Comparison of ENCODE assay signal across 8 cellular contexts in genomic region chr4:9000505-9001001, GRCh38.
DNase-seq lines count a peak whose midpoint lies in the region; ATAC-seq, FAIRE-seq and TF ChIP-seq lines count a peak whose summit lies in the region.
"Not testable (repeated sequence)": the region's sequence is repeated elsewhere in the genome, so short reads cannot be mapped to it uniquely, and the experiment has no call there.

No MANE protein-coding gene starts in this region.

- not testable (repeated sequence) for H3K36me3 Mint-ChIP-seq in CD4-positive, alpha-beta T cell (ENCODE audit: low read depth); chondrocyte (ENCODE audit: low read depth); stimulated activated effector memory CD8-positive, alpha-beta T cell treated with anti-CD3 and anti-CD28 coated beads, Interleukin-12 subunit alpha, Interleukin-12 subunit beta, amount 100 ng/mL, for 72 hours

- POLR2A ChIA-PET in CD4-positive, alpha-beta T cell (lab: Charles Lee): not testable (repeated sequence)

- CTCF ChIA-PET in CD4-positive, alpha-beta T cell (lab: Charles Lee): interaction anchor here (0.6 kb wide), 1 partner anchor 541 kb away, joined by 4 read pairs; no protein-coding TSS in a partner anchor

- FAIRE-seq in pancreas (lab: Jason Lieb, UNC): not testable (repeated sequence)

- H3K27ac ChIP-seq in CD4-positive, alpha-beta T cell (ENCODE audit: low read depth, low read length); pancreas: not testable (repeated sequence)

- H3K4me1 ChIP-seq in pancreas: not testable (repeated sequence)

- H3K4me1 Mint-ChIP-seq in CD4-positive, alpha-beta T cell (ENCODE audit: low read depth); chondrocyte (ENCODE audit: low read depth); stimulated activated effector memory CD8-positive, alpha-beta T cell treated with anti-CD3 and anti-CD28 coated beads, Interleukin-12 subunit alpha, Interleukin-12 subunit beta, amount 100 ng/mL, for 72 hours: not testable (repeated sequence)

- H3K9me3 ChIP-seq in CD4-positive, alpha-beta T cell (ENCODE audit: control insufficient read depth, low read length); pancreas: not testable (repeated sequence)

- not testable (repeated sequence) for ATAC-seq in CD4-positive, alpha-beta T cell (ENCODE audit: poor library complexity); stimulated activated effector memory CD8-positive, alpha-beta T cell treated with anti-CD3 and anti-CD28 coated beads, Interleukin-12 subunit alpha, Interleukin-12 subunit beta, amount 100 ng/mL, for 72 hours
- ATAC-seq in pancreas: peak; percentile 49 to 82 (median 65)

- WGBS in pancreas, 2 donors: 2 to 5% methylated on average over 49 to 52 of the region's 52 CpGs

- H3K4me3 ChIP-seq in pancreas: peak overlapping the region in 2 of 4 donors; percentile 18 to 42

- H3K9me3 Mint-ChIP-seq in CD4-positive, alpha-beta T cell; chondrocyte (ENCODE audit: low read depth); stimulated activated effector memory CD8-positive, alpha-beta T cell treated with anti-CD3 and anti-CD28 coated beads, Interleukin-12 subunit alpha, Interleukin-12 subunit beta, amount 100 ng/mL, for 72 hours: not testable (repeated sequence)

- peak; percentile 66 for TF ChIP-seq CTCF in CD4-positive, alpha-beta T cell (IDR thresholded peaks at IDR 0.05)
- peak; percentile 78 for TF ChIP-seq CTCF in chondrocyte (IDR thresholded peaks at IDR 0.05)
- TF ChIP-seq CTCF in pancreas (IDR thresholded peaks at IDR 0.05): peak; percentile 90 to 98 (median 94)

- peaks cover 43% of the 10 kb centered on the region for H3K27me3 Mint-ChIP-seq in CD4-positive, alpha-beta T cell
- peaks cover 13% of the 10 kb centered on the region for H3K27me3 Mint-ChIP-seq in chondrocyte (ENCODE audit: low read depth)

- H3K27ac Mint-ChIP-seq in CD4-positive, alpha-beta T cell; chondrocyte (ENCODE audit: unreplicated experiment); stimulated activated effector memory CD8-positive, alpha-beta T cell treated with anti-CD3 and anti-CD28 coated beads, Interleukin-12 subunit alpha, Interleukin-12 subunit beta, amount 100 ng/mL, for 72 hours: not testable (repeated sequence)

- H3K4me3 Mint-ChIP-seq in CD4-positive, alpha-beta T cell; chondrocyte (ENCODE audit: unreplicated experiment); stimulated activated effector memory CD8-positive, alpha-beta T cell treated with anti-CD3 and anti-CD28 coated beads, Interleukin-12 subunit alpha, Interleukin-12 subunit beta, amount 100 ng/mL, for 72 hours: not testable (repeated sequence)

- not testable (repeated sequence) for H3K27me3 ChIP-seq in CD4-positive, alpha-beta T cell (ENCODE audit: control insufficient read depth, insufficient read depth, low read length); pancreas

- not testable (repeated sequence) for H3K36me3 ChIP-seq in pancreas

- intact Hi-C loops in CD4-positive, alpha-beta T cell (cut with DNase I, micrococcal nuclease): loop anchor here in 1 of 2 experiments (5.0 kb wide), 1 partner anchor 122 kb away; no protein-coding TSS in a partner anchor
- intact Hi-C loops in pancreas (cut with DNase I): not testable (repeated sequence)

- DNase-seq in CD4-positive, alpha-beta T cell: peak in 9 of 10 experiments; percentile 13 to 64 (median 31)
- DNase-seq in HT-29 (ENCODE audit: low spot score): peak; percentile 32
- DNase-seq in RKO (ENCODE audit: low spot score): peak; percentile 19
- peak; percentile 16 for DNase-seq in activated T-cell treated with anti-CD3 and anti-CD28 coated beads for 4 hours
- DNase-seq in chondrocyte (ENCODE audit: low spot score): not testable (repeated sequence)
- DNase-seq in hypothalamus (lab: John Stamatoyannopoulos, UW): peak in 40 of 51 donors; percentile 1 to 75 (median 28)
- peak; percentile 22 to 94 (median 73) for DNase-seq in pancreas
- peak; percentile 64 to 77 for DNase-seq in stimulated activated effector memory CD8-positive, alpha-beta T cell treated with anti-CD3 and anti-CD28 coated beads, Interleukin-12 subunit alpha, Interleukin-12 subunit beta, amount 100 ng/mL, for 72 hours (ENCODE audit: low spot score in 2 of 2)
